In genomic region chr10:119028900-119029612, GRCh38 we compare ENCODE assay signal across 1 cellular context.
A peak's percentile ranks its signal among the peaks of the same experiment; 100 is the strongest.
TF ChIP-seq lines count a peak whose summit lies in the region.

No MANE protein-coding gene starts in this region.

TF ChIP-seq in HepG2, 621 proteins besides CTCF, POLR2A, EP300 and RAD21 (continued from another document and continues in another):
- TF ChIP-seq NR2F1 (CRISPR knock-in tag; IDR thresholded peaks at IDR 0.05) (no peak), THAP7 (CRISPR knock-in tag; IDR thresholded peaks at IDR 0.05) (0 out of 2 replicates have a peak, but pooled peaks have one; percentile 25), THYN1 (CRISPR knock-in tag; IDR thresholded peaks at IDR 0.05; ENCODE audit: borderline replicate concordance, low read depth) (no peak), NFATC3 (CRISPR knock-in tag; IDR thresholded peaks at IDR 0.05) (no peak), CREM (IDR thresholded peaks at IDR 0.05) (no peak), CREM (CRISPR knock-in tag; IDR thresholded peaks at IDR 0.05) (no peak), CENPT (CRISPR knock-in tag; IDR thresholded peaks at IDR 0.05; ENCODE audit: low read depth) (no peak), ERF (CRISPR knock-in tag; IDR thresholded peaks at IDR 0.05) (no peak), RNF2 (conservative IDR thresholded peaks at IDR 0.05; ENCODE audit: low read depth) (no peak), GLMP (CRISPR knock-in tag; IDR thresholded peaks at IDR 0.05; ENCODE audit: borderline replicate concordance) (no peak), SPEN (CRISPR knock-in tag; IDR thresholded peaks at IDR 0.05; ENCODE audit: low read depth) (peak; percentile 49; the same call in 1 of the 2 replicates), AHDC1 (CRISPR knock-in tag; IDR thresholded peaks at IDR 0.05; ENCODE audit: borderline replicate concordance) (no peak), ZNF318 (CRISPR knock-in tag; IDR thresholded peaks at IDR 0.05) (no peak), NR2C2 (CRISPR knock-in tag; IDR thresholded peaks at IDR 0.05; ENCODE audit: borderline replicate concordance) (no peak), ZFP1 (CRISPR knock-in tag; IDR thresholded peaks at IDR 0.05) (no peak), GATA4 (IDR thresholded peaks at IDR 0.05; ENCODE audit: borderline replicate concordance, low read depth) (no peak), ZNF180 (CRISPR knock-in tag; IDR thresholded peaks at IDR 0.05; ENCODE audit: borderline replicate concordance, low read depth) (no peak), SOX5 (CRISPR knock-in tag; IDR thresholded peaks at IDR 0.05; ENCODE audit: borderline replicate concordance) (no peak), ZMYM4 (CRISPR knock-in tag; IDR thresholded peaks at IDR 0.05) (0 out of 2 replicates have a peak, but pooled peaks have one; percentile 19)
- TF ChIP-seq, protein P1, sequence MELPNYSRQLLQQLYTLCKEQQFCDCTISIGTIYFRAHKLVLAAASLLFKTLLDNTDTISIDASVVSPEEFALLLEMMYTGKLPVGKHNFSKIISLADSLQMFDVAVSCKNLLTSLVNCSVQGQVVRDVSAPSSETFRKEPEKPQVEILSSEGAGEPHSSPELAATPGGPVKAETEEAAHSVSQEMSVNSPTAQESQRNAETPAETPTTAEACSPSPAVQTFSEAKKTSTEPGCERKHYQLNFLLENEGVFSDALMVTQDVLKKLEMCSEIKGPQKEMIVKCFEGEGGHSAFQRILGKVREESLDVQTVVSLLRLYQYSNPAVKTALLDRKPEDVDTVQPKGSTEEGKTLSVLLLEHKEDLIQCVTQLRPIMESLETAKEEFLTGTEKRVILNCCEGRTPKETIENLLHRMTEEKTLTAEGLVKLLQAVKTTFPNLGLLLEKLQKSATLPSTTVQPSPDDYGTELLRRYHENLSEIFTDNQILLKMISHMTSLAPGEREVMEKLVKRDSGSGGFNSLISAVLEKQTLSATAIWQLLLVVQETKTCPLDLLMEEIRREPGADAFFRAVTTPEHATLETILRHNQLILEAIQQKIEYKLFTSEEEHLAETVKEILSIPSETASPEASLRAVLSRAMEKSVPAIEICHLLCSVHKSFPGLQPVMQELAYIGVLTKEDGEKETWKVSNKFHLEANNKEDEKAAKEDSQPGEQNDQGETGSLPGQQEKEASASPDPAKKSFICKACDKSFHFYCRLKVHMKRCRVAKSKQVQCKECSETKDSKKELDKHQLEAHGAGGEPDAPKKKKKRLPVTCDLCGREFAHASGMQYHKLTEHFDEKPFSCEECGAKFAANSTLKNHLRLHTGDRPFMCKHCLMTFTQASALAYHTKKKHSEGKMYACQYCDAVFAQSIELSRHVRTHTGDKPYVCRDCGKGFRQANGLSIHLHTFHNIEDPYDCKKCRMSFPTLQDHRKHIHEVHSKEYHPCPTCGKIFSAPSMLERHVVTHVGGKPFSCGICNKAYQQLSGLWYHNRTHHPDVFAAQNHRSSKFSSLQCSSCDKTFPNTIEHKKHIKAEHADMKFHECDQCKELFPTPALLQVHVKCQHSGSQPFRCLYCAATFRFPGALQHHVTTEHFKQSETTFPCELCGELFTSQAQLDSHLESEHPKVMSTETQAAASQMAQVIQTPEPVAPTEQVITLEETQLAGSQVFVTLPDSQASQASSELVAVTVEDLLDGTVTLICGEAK (IDR thresholded peaks at IDR 0.05), result no peak
- TF ChIP-seq, protein P1 (CRISPR knock-in tag; IDR thresholded peaks at IDR 0.05), result no peak
- TF ChIP-seq, protein P2, sequence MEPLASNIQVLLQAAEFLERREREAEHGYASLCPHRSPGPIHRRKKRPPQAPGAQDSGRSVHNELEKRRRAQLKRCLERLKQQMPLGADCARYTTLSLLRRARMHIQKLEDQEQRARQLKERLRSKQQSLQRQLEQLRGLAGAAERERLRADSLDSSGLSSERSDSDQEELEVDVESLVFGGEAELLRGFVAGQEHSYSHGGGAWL (CRISPR knock-in tag; IDR thresholded peaks at IDR 0.05), result 0 out of 2 replicates have a peak, but pooled peaks have one; percentile 34
